25 cellular contexts compared by ENCODE assay signal in the genomic region with DNA sequence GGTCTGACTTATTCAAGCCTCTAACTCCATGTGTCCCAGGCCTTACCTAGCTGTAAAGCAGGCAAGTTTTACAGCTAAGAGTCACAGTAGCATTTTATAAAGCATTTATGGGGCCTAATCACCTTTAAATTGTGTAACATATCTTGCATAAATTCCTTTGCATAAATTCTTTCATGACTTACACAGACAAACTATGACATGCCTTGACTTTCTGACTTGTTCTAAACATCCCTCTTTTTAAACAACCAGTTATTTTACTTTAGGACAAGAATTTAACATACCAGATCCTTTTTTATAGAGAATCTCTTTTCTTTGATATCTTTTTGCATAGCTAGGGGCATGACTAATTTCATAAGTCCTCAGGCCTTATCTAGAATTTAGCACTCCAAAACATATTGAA.
DNase-seq lines count a peak whose midpoint lies in the region; ATAC-seq, FAIRE-seq and TF ChIP-seq lines count a peak whose summit lies in the region.
"Had no signal": no experiment of that assay in that cellular context is flagged by ENCODE, and none has a peak within 500 bp of the region (broad histone marks: within the 10 kb centered on the region; RNA-seq: fewer than 3 reads in every experiment).

No MANE protein-coding gene starts in this region.

- no peaks in the 10 kb centered on the region for H3K36me3 Mint-ChIP-seq in astrocyte (ENCODE audit: low read depth, unreplicated experiment)
- H3K36me3 Mint-ChIP-seq: CD14-positive monocyte; CD8-positive, alpha-beta memory T cell had no signal

- no peak overlapping the region for H3K27ac Mint-ChIP-seq in astrocyte (ENCODE audit: unreplicated experiment)
- H3K27ac Mint-ChIP-seq: CD14-positive monocyte; CD4-positive, alpha-beta T cell; CD8-positive, alpha-beta memory T cell; GM23338; H9 had no signal

- H3K9me3 ChIP-seq in astrocyte (ENCODE audit: insufficient read depth, low read depth, low read length) (no peaks in the 10 kb centered on the region), ascending aorta (no peaks in the 10 kb centered on the region)
- H3K9me3 ChIP-seq: A549, BE2C had no signal

- no peaks in the 10 kb centered on the region for H3K4me1 Mint-ChIP-seq in astrocyte (ENCODE audit: low read depth, unreplicated experiment)
- H3K4me1 Mint-ChIP-seq: CD14-positive monocyte; CD8-positive, alpha-beta memory T cell had no signal

- intact Hi-C loops in ascending aorta (cut with DNase I) = no loop called here

- TF ChIP-seq CTCF in astrocyte (IDR thresholded peaks at IDR 0.05; ENCODE audit: insufficient read depth, low read depth, low read length) (no peak), choroid plexus epithelial cell (conservative IDR thresholded peaks at IDR 0.05; ENCODE audit: low read depth, low read length) (no peak), ascending aorta (IDR thresholded peaks at IDR 0.05) (no peak)

- no peaks in the 10 kb centered on the region for H3K27me3 Mint-ChIP-seq in astrocyte (ENCODE audit: low read depth, unreplicated experiment)
- H3K27me3 Mint-ChIP-seq: CD4-positive, alpha-beta T cell; CD8-positive, alpha-beta memory T cell had no signal

- H3K27me3 ChIP-seq in astrocyte (ENCODE audit: insufficient read depth, low read length) (no peaks in the 10 kb centered on the region), ascending aorta (no peaks in the 10 kb centered on the region)
- H3K27me3 ChIP-seq: BE2C; BLaER1 treated with 17β-estradiol and CSF1 and Interleukin-3, amounts not matched to agents 10 nM and 100 nM had no signal

- no peaks in the 10 kb centered on the region for H3K4me1 ChIP-seq in astrocyte (ENCODE audit: insufficient read depth, low read length)
- H3K4me1 ChIP-seq in ascending aorta = no peaks in the 10 kb centered on the region
- H3K4me1 ChIP-seq: A549, BE2C had no signal

- H3K36me3 ChIP-seq in astrocyte (ENCODE audit: insufficient read depth, low read length) = no peaks in the 10 kb centered on the region
- H3K36me3 ChIP-seq in ascending aorta = no peaks in the 10 kb centered on the region
- H3K36me3 ChIP-seq: BE2C; BLaER1 treated with 17β-estradiol and CSF1 and Interleukin-3, amounts not matched to agents 10 nM and 100 nM had no signal

- ATAC-seq in GM18867 (IDR thresholded peaks at IDR 0.05; ENCODE audit: unreplicated experiment) = no peak
- no peak for ATAC-seq in GM21423 (IDR thresholded peaks at IDR 0.05; ENCODE audit: unreplicated experiment)
- ATAC-seq: A549, GM12878, GM23338, HCT116 had no signal

- no peak overlapping the region for H3K4me3 Mint-ChIP-seq in astrocyte (ENCODE audit: unreplicated experiment)
- H3K4me3 Mint-ChIP-seq: CD14-positive monocyte; CD4-positive, alpha-beta T cell; CD8-positive, alpha-beta memory T cell; GM23338; H9 had no signal

- peak; percentile 4 for DNase-seq in LoVo (ENCODE audit: low spot score)
- peak; percentile 10 for DNase-seq in astrocyte (ENCODE audit: low read depth)
- DNase-seq in choroid plexus epithelial cell (ENCODE audit: low read depth) = peak; percentile 40
- DNase-seq in iris pigment epithelial cell (ENCODE audit: low read depth) = peak; percentile 63
- no peak for DNase-seq in ascending aorta (ENCODE audit: low spot score in 2 of 2)
- DNase-seq: 8988T; ACHN; AML-193; BE2C; CD4-positive, alpha-beta T cell; CD8-positive, alpha-beta memory T cell; DMS 273 treated with DMSO at 0.1 percent for 48 hours; DMS79; EL; GDM1; H9 had no signal

- H3K9me3 Mint-ChIP-seq in astrocyte (ENCODE audit: unreplicated experiment) = peaks cover 4% of the 10 kb centered on the region

- FAIRE-seq in astrocyte (lab: Jason Lieb, UNC) = no peak
- FAIRE-seq: D721Med, GM12878 had no signal

- no peaks in the 10 kb centered on the region for H4K20me1 ChIP-seq in astrocyte (ENCODE audit: insufficient read depth, low read length)
- H4K20me1 ChIP-seq: BLaER1 treated with 17β-estradiol and CSF1 and Interleukin-3, amounts not matched to agents 10 nM and 100 nM had no signal

- no peak overlapping the region for H3K9ac ChIP-seq in astrocyte (ENCODE audit: low read length)
- H3K9ac ChIP-seq: BLaER1 treated with 17β-estradiol and CSF1 and Interleukin-3, amounts not matched to agents 10 nM and 100 nM had no signal

- H3K27ac ChIP-seq in astrocyte (ENCODE audit: low read depth, low read length) (no peak overlapping the region), ascending aorta (no peak overlapping the region)
- H3K27ac ChIP-seq: A549; BLaER1 treated with 17β-estradiol and CSF1 and Interleukin-3, amounts not matched to agents 10 nM and 100 nM had no signal

- H3K4me2 ChIP-seq in astrocyte (ENCODE audit: low read length) = no peak overlapping the region
- H3K4me2 ChIP-seq: A549; BLaER1 treated with 17β-estradiol and CSF1 and Interleukin-3, amounts not matched to agents 10 nM and 100 nM; GM23338 had no signal

- no peaks in the 10 kb centered on the region for H3K79me2 ChIP-seq in astrocyte (ENCODE audit: insufficient read depth, low read length)

- H2AFZ ChIP-seq in astrocyte (ENCODE audit: low read depth, low read length) = no peak overlapping the region
- H2AFZ ChIP-seq: GM23338 had no signal

- no peak overlapping the region for H3K4me3 ChIP-seq in astrocyte (ENCODE audit: insufficient read depth, low read depth, low read length)
- H3K4me3 ChIP-seq in choroid plexus epithelial cell (ENCODE audit: low read depth, low read length) = no peak overlapping the region
- H3K4me3 ChIP-seq in ascending aorta = no peak overlapping the region
- H3K4me3 ChIP-seq: A549; BLaER1 treated with 17β-estradiol and CSF1 and Interleukin-3, amounts not matched to agents 10 nM and 100 nM; GM12878; GM23338 had no signal

Comparison
In these comparisons a context has a peak if more than half of its experiments do, and no peak if none do; other contexts are left out.
1. DNase-seq: peak in LoVo (single experiment), astrocyte (single experiment), choroid plexus epithelial cell (single experiment) and iris pigment epithelial cell (single experiment); none in ascending aorta (0 of 2).